In the genomic region with DNA sequence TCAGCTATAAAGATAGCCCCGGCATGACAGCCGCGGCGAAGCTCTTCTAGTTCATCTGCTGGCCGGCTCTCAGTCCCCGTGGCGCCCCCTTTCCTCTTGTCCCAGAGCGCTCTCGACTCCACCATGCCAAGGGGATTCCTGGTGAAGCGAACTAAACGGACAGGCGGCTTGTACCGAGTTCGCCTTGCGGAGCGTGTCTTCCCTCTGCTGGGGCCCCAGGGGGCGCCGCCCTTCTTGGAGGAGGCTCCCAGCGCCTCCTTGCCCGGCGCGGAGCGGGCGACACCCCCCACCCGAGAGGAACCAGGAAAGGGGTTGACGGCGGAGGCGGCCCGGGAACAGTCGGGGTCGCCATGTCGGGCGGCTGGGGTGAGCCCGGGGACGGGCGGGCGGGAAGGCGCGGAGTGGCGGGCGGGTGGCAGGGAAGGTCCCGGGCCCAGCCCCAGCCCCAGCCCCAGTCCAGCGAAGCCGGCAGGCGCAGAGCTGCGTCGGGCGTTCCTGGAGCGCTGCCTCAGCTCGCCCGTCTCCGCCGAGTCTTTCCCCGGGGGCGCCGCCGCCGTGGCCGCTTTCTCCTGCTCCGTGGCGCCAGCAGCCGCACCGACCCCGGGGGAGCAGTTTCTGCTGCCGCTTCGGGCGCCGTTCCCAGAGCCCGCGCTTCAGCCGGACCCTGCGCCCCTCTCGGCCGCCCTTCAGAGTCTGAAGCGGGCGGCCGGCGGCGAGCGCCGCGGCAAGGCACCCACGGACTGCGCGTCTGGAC, we compare ENCODE assay signal across 8 cellular contexts. TPM values are rescaled to one million over a fixed set of nuclear protein-coding genes. Genes with fewer than 3 reads are reported as not detected.
A peak's percentile ranks its signal among the peaks of the same experiment; 100 is the strongest.
DNase-seq lines count a peak whose midpoint lies in the region; ATAC-seq and TF ChIP-seq lines count a peak whose summit lies in the region.

A gene with protein sequence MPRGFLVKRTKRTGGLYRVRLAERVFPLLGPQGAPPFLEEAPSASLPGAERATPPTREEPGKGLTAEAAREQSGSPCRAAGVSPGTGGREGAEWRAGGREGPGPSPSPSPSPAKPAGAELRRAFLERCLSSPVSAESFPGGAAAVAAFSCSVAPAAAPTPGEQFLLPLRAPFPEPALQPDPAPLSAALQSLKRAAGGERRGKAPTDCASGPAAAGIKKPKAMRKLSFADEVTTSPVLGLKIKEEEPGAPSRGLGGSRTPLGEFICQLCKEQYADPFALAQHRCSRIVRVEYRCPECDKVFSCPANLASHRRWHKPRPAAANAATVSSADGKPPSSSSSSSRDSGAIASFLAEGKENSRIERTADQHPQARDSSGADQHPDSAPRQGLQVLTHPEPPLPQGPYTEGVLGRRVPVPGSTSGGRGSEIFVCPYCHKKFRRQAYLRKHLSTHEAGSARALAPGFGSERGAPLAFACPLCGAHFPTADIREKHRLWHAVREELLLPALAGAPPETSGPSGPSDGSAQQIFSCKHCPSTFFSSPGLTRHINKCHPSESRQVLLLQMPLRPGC (plus strand): TSS at position 35 of the 754 bp plus-strand sequence. CDS start 89 bp downstream, at position 124.

- 0 out of 2 replicates have a peak, but pooled peaks cover 3% of the 10 kb centered on the region for H3K27me3 ChIP-seq in PC-9 (ENCODE audit: insufficient read depth, low read depth)
- peaks cover 41% of the 10 kb centered on the region for H3K27me3 ChIP-seq in colonic mucosa
- peaks cover 52 to 71% of the 10 kb centered on the region in 2 experiments for H3K27me3 ChIP-seq in mesenchymal stem cell (ENCODE audit: control insufficient read depth in 1 of 2, insufficient read depth in 1 of 2, low read length in 2 of 2)
- H3K27me3 ChIP-seq in upper lobe of right lung, result peaks cover 50% of the 10 kb centered on the region

- H3K27ac ChIP-seq in PC-9 (no peak within 1 kb of the TSS), colonic mucosa (no peak within 1 kb of the TSS), mesenchymal stem cell (ENCODE audit: low read length, poor library complexity, severe bottlenecking) (no peak within 1 kb of the TSS), upper lobe of right lung (no peak within 1 kb of the TSS)

- ATAC-seq in HG02840 (IDR thresholded peaks at IDR 0.05; ENCODE audit: low FRiP score, unreplicated experiment), result peak; percentile 21
- ATAC-seq in upper lobe of right lung, result no peak
- no peak for ATAC-seq in HG03097 (IDR thresholded peaks at IDR 0.05; ENCODE audit: low FRiP score, unreplicated experiment)

- no TSS peak for BruUV-seq in PC-9 (replicated peaks; lab: Mats Ljungman, UMichigan)

- peak within 1 kb of the TSS; percentile 78 for H3K4me2 ChIP-seq in PC-9
- H3K4me2 ChIP-seq in mesenchymal stem cell (ENCODE audit: low read length, poor library complexity, severe bottlenecking), result peak within 1 kb of the TSS; percentile 100

- H4K8ac ChIP-seq in mesenchymal stem cell (ENCODE audit: low read length), result no peak within 1 kb of the TSS

- intact Hi-C loops in PC-9 (cut with micrococcal nuclease; ENCODE audit: unreplicated experiment), result no loop called here
- intact Hi-C loops in colonic mucosa (cut with DNase I), result no loop called here
- intact Hi-C loops in upper lobe of right lung (cut with DNase I), result no loop called here

- peak within 1 kb of the TSS; percentile 81 for H2AFZ ChIP-seq in PC-9
- peak within 1 kb of the TSS; percentile 66 for H2AFZ ChIP-seq in mesenchymal stem cell (ENCODE audit: low read depth, low read length)

- peak within 1 kb of the TSS in 1 of 2 donors; percentile 17 for H3K9ac ChIP-seq in colonic mucosa (ENCODE audit: low read depth in 2 of 2, low read length in 2 of 2)
- H3K9ac ChIP-seq in mesenchymal stem cell (ENCODE audit: low read length), result no peak within 1 kb of the TSS

- 6% methylated on average over 70 of the region's 85 CpGs for WGBS in mesenchymal stem cell

- H2AK5ac ChIP-seq in mesenchymal stem cell (ENCODE audit: low read length, severe bottlenecking), result no peak within 1 kb of the TSS

- no peak within 1 kb of the TSS for H3K18ac ChIP-seq in mesenchymal stem cell (ENCODE audit: low read depth in 1 of 2, low read length in 2 of 2)

- H3K4me1 ChIP-seq in PC-9 (replicated peaks; ENCODE audit: insufficient read depth), result no peaks in the 10 kb centered on the region
- peaks cover 5% of the 10 kb centered on the region for H3K4me1 ChIP-seq in colonic mucosa
- H3K4me1 ChIP-seq in mesenchymal stem cell (ENCODE audit: control insufficient read depth, insufficient read depth, low read depth, low read length), result peaks cover 24% of the 10 kb centered on the region
- peaks cover 22% of the 10 kb centered on the region for H3K4me1 ChIP-seq in upper lobe of right lung

- POLR2A ChIA-PET in PC-9 (lab: Charles Lee; ENCODE audit: unreplicated experiment), result no interaction called here

- H3K14ac ChIP-seq in mesenchymal stem cell (ENCODE audit: low read length in 2 of 2), result no peak within 1 kb of the TSS

- no peaks in the 10 kb centered on the region for H3K79me1 ChIP-seq in mesenchymal stem cell (replicated peaks; ENCODE audit: low read length, poor library complexity, severe bottlenecking)

- no peaks in the 10 kb centered on the region for H3K9me3 ChIP-seq in PC-9 (ENCODE audit: insufficient read depth, low read depth)
- no peaks in the 10 kb centered on the region for H3K9me3 ChIP-seq in colonic mucosa
- no peaks in the 10 kb centered on the region for H3K9me3 ChIP-seq in mesenchymal stem cell (ENCODE audit: control insufficient read depth, low read length)
- H3K9me3 ChIP-seq in upper lobe of right lung, result no peaks in the 10 kb centered on the region

- no peaks in the 10 kb centered on the region for H3F3A ChIP-seq in PC-9 (ENCODE audit: insufficient read depth, low read depth)

- no peak within 1 kb of the TSS for H2BK5ac ChIP-seq in mesenchymal stem cell (ENCODE audit: low read depth, low read length, poor library complexity, severe bottlenecking)

- H2BK120ac ChIP-seq in mesenchymal stem cell (ENCODE audit: low read depth, low read length), result no peak within 1 kb of the TSS

- H3K4ac ChIP-seq in mesenchymal stem cell (ENCODE audit: low read depth in 1 of 2, low read length in 2 of 2), result no peak within 1 kb of the TSS

- no peaks in the 10 kb centered on the region for H3K9me2 ChIP-seq in PC-9 (ENCODE audit: insufficient read depth)

- TF ChIP-seq CTCF in PC-9 (conservative IDR thresholded peaks at IDR 0.05) (no peak), colonic mucosa (IDR thresholded peaks at IDR 0.05) (no peak), upper lobe of right lung (IDR thresholded peaks at IDR 0.05) (no peak)

- H4K20me1 ChIP-seq in PC-9 (ENCODE audit: insufficient read depth), result no peaks in the 10 kb centered on the region

- H3K79me2 ChIP-seq in PC-9 (ENCODE audit: low read depth), result no peaks in the 10 kb centered on the region

- peak within 1 kb of the TSS in 1 of 2 experiments; percentile 59 for H3K23ac ChIP-seq in mesenchymal stem cell (ENCODE audit: low read length in 2 of 2)

- CTCF ChIA-PET in PC-9 (lab: Charles Lee), result no interaction called here

- no peak within 1 kb of the TSS for H4K91ac ChIP-seq in mesenchymal stem cell (ENCODE audit: low read length)

- no peak within 1 kb of the TSS for H2BK15ac ChIP-seq in mesenchymal stem cell (ENCODE audit: low read depth, poor library complexity, severe bottlenecking)

- DNase-seq in NCI-H748 (lab: John Stamatoyannopoulos, UW; ENCODE audit: unreplicated experiment), result peak; percentile 55
- no peak for DNase-seq in NCI-H748 treated with DMSO at 0.1 percent for 48 hours (lab: John Stamatoyannopoulos, UW)
- DNase-seq in PC-9, result no peak
- DNase-seq in colonic mucosa, result no peak
- no peak for DNase-seq in mesenchymal stem cell
- peak; percentile 66 for DNase-seq in upper lobe of right lung

- H2BK12ac ChIP-seq in mesenchymal stem cell (ENCODE audit: low read length in 2 of 2), result no peak within 1 kb of the TSS

- H3K4me3 ChIP-seq in PC-9, result peak within 1 kb of the TSS; percentile 70
- peak within 1 kb of the TSS; percentile 57 for H3K4me3 ChIP-seq in colonic mucosa
- H3K4me3 ChIP-seq in mesenchymal stem cell (ENCODE audit: insufficient read depth in 1 of 2, low read depth in 1 of 2, low read length in 2 of 2), result peak within 1 kb of the TSS; percentile 51 to 77
- peak within 1 kb of the TSS; percentile 51 for H3K4me3 ChIP-seq in upper lobe of right lung

- H3K36me3 ChIP-seq in PC-9 (ENCODE audit: low read depth), result no peaks in the 10 kb centered on the region
- no peaks in the 10 kb centered on the region for H3K36me3 ChIP-seq in colonic mucosa
- H3K36me3 ChIP-seq in mesenchymal stem cell (ENCODE audit: control insufficient read depth in 1 of 2, insufficient read depth in 2 of 2, low read depth in 1 of 2, low read length in 2 of 2), result no peaks in the 10 kb centered on the region
- H3K36me3 ChIP-seq in upper lobe of right lung, result no peaks in the 10 kb centered on the region

RNA-seq across cellular contexts. Expression of the gene that starts here (rescaled TPM):
- total RNA-seq in PC-9 (2021) (not detected in 2 replicates), colonic mucosa (not detected), upper lobe of right lung (not detected)
- not detected for polyA plus RNA-seq in mesenchymal stem cell (2013, experiment 1 of 2)
- not detected for polyA plus RNA-seq in mesenchymal stem cell (2013, experiment 2 of 2)

Comparison
In these comparisons a context has a peak if more than half of its experiments do, and no peak if none do; other contexts are left out.
1. Peak in DNase-seq and H3K4me3 ChIP-seq in upper lobe of right lung; RNA of the gene not detected or under 1 TPM.